ENCODE assay signal across 12 cellular contexts in the genomic region with DNA sequence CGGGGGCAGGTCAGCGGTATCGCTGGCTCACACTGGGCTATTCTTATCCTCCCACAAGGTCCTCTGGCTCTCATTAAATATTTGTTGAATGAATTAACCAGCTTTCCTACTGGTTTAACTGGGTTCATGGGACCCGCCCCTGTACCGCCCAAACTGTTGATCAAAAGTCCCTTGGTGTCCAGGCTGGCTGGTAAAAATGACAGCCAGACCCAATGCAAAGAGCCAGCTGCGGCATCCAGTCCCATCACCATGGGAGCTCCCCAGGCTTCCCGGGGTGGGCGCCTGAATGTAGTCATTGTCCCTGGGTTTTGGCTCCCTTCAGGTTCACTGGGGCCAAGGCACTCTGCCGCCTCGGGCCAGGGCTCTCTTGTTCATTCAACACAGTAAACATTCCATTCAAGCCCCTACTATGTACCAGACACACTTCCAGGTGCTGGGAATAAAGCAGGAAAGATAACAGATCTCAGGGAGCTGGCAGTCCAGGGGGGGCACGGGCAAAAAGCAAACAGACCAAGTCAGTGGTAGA. TPM values are rescaled to one million over a fixed set of nuclear protein-coding genes. Genes with fewer than 3 reads are reported as not detected.
DNase-seq lines count a peak whose midpoint lies in the region; FAIRE-seq and TF ChIP-seq lines count a peak whose summit lies in the region.
"Had no signal": no experiment of that assay in that cellular context is flagged by ENCODE, and none has a peak within 500 bp of the region (broad histone marks: within the 10 kb centered on the region; RNA-seq: fewer than 3 reads in every experiment).

No MANE protein-coding gene starts in this region.

- no peak for TF ChIP-seq EP300 in stomach (IDR thresholded peaks at IDR 0.05)

- peak overlapping the region; percentile 58 for H3K4me2 ChIP-seq in keratinocyte (ENCODE audit: control insufficient read depth, extremely low read depth, insufficient read depth, low read depth, low read length)

- H3K4me1 ChIP-seq in SJSA1 (replicated peaks) (peaks cover 33% of the 10 kb centered on the region), keratinocyte (ENCODE audit: control insufficient read depth, extremely low read depth, insufficient read depth, low read length) (peaks cover 33% of the 10 kb centered on the region), stomach (peaks cover 0 to 16% (median 10%) of the 10 kb centered on the region in 4 donors)

- H3K79me2 ChIP-seq in keratinocyte (ENCODE audit: control insufficient read depth, insufficient read depth, low read length): no peaks in the 10 kb centered on the region

- H3K4me3 ChIP-seq in SJSA1 (no peak overlapping the region), keratinocyte (ENCODE audit: control insufficient read depth in 2 of 3, extremely low read depth in 1 of 3, insufficient read depth in 2 of 3, low read depth in 1 of 3, low read length in 3 of 3) (no peak overlapping the region), stomach (no peak overlapping the region)
- H3K4me3 ChIP-seq: gastroesophageal sphincter, MG63 had no signal

- H3K27me3 ChIP-seq in SJSA1 (replicated peaks) (no peaks in the 10 kb centered on the region), keratinocyte (ENCODE audit: control insufficient read depth, extremely low read depth, insufficient read depth, low read length) (peaks cover 17% of the 10 kb centered on the region), stomach (no peaks in the 10 kb centered on the region)
- H3K27me3 ChIP-seq: gastroesophageal sphincter, MG63 had no signal

- peak; percentile 9 for FAIRE-seq in keratinocyte (lab: Jason Lieb, UNC)
- FAIRE-seq: H54 had no signal

- dilution Hi-C loops in keratinocyte (cut with MboI; ENCODE audit: extremely low pct_ligation_motif_present, low sequenced_read_pairs): no loop called here

- H3K9me3 ChIP-seq in SJSA1 (replicated peaks) (0 out of 2 replicates have a peak, but pooled peaks cover 3% of the 10 kb centered on the region), keratinocyte (ENCODE audit: control insufficient read depth, low read depth, low read length) (no peaks in the 10 kb centered on the region), stomach (no peaks in the 10 kb centered on the region)
- H3K9me3 ChIP-seq: gastroesophageal sphincter, MG63 had no signal

- H2AFZ ChIP-seq in keratinocyte (ENCODE audit: control insufficient read depth, low read length): no peak overlapping the region

- no peaks in the 10 kb centered on the region for H3K9me1 ChIP-seq in keratinocyte (ENCODE audit: control insufficient read depth, extremely low read depth, insufficient read depth, low read length)

- intact Hi-C loops in stomach (cut with DNase I; ENCODE audit: low total_unique reads): no loop called here

- no peak overlapping the region for H3K9ac ChIP-seq in keratinocyte (ENCODE audit: control insufficient read depth, extremely low read depth, insufficient read depth, low read length)

- H3K36me3 ChIP-seq in SJSA1 (no peaks in the 10 kb centered on the region), keratinocyte (ENCODE audit: control insufficient read depth in 2 of 2, extremely low read depth in 1 of 2, insufficient read depth in 2 of 2, low read length in 2 of 2) (no peaks in the 10 kb centered on the region), stomach (no peaks in the 10 kb centered on the region)
- H3K36me3 ChIP-seq: gastroesophageal sphincter, MG63 had no signal

- DNase-seq in HT-29 (ENCODE audit: low spot score) (peak; percentile 67), SJSA1 (ENCODE audit: low read depth in 1 of 2, low spot score in 2 of 2) (peak in 1 of 2 experiments; percentile 69), keratinocyte (ENCODE audit: low read depth, low spot score) (no peak), stomach (peak; percentile 32), NCI-H1694 treated with DMSO at 0.1 percent for 48 hours (lab: John Stamatoyannopoulos, UW) (no peak), LoVo (ENCODE audit: low spot score) (no peak), NCI-H1048 (lab: John Stamatoyannopoulos, UW) (no peak)
- no peak for DNase-seq in activated CD4-positive, alpha-beta T cell treated with anti-CD3 and anti-CD28 coated beads, Interleukin-2, amount 50 U/mL, for 4 hours
- DNase-seq: cortex of kidney had no signal

- H3K27ac ChIP-seq in SJSA1 (peak overlapping the region; percentile 31), keratinocyte (ENCODE audit: control insufficient read depth, insufficient read depth, low read length) (no peak overlapping the region), stomach (no peak overlapping the region)
- H3K27ac ChIP-seq: gastroesophageal sphincter had no signal

- no peak for TF ChIP-seq POLR2A in stomach (IDR thresholded peaks at IDR 0.05)

- TF ChIP-seq CTCF in keratinocyte (optimal IDR thresholded peaks at IDR 0.05 in 1 of 3, IDR thresholded peaks at IDR 0.05 in 1 of 3, conservative IDR thresholded peaks at IDR 0.05 in 1 of 3; ENCODE audit: extremely low read depth in 1 of 3, insufficient read depth in 2 of 3, low read length in 3 of 3) (no peak), stomach (IDR thresholded peaks at IDR 0.05) (no peak)

- 24 to 54% (median 35%) methylated on average over 11 of the region's 11 CpGs for WGBS in stomach, 5 donors

- no peaks in the 10 kb centered on the region for H4K20me1 ChIP-seq in keratinocyte (ENCODE audit: control insufficient read depth, extremely low read depth, insufficient read depth, low read length)

RNA-seq across cellular contexts. Expression of a gene that starts 11.7 kb away (rescaled TPM):
- total RNA-seq in HT-29 (2014; rRNA removed; shearing (Covaris generic)): 67.9 and 72.4 TPM in 2 replicates
- not detected in 2 replicates for total RNA-seq in SJSA1 (2014; rRNA removed; shearing (Covaris generic))
- 0.96 to 1.3 TPM (median 1.3 TPM) in 3 replicates for polyA plus RNA-seq in keratinocyte
- polyA plus RNA-seq in keratinocyte (2011; ENCODE audit: low read depth): 15.9 TPM
- polyA plus RNA-seq in keratinocyte (2011; cell fraction: cytosol; rRNA removed): 0.48 and 0.92 TPM in 2 replicates
- 3.1 and 3.8 TPM in 2 replicates for polyA plus RNA-seq in keratinocyte (2011; cell fraction: nucleus; rRNA removed)
- 2.7 and 28.4 TPM in 2 replicates for polyA plus RNA-seq in keratinocyte (2012; ENCODE audit: low replicate concordance)
- polyA minus RNA-seq in keratinocyte: 1.3 to 4.4 TPM (median 3.3 TPM) in 3 replicates
- polyA minus RNA-seq in keratinocyte (2011; cell fraction: cytosol; rRNA and poly(A)+ RNA removed): not detected
- 1.6 and 5.3 TPM in 2 replicates for polyA minus RNA-seq in keratinocyte (2011; cell fraction: nucleus; rRNA and poly(A)+ RNA removed)
- 100 to 1,000 TPM in 1 of 5 donors, 1 to 10 TPM in 3, not detected in 1; 1.8 to 141 (median 4.3) TPM for total RNA-seq in stomach
- polyA plus RNA-seq in stomach: 1 to 10 TPM in 2 of 3 donors, not detected in 1; 1.1 to 5.4 TPM

Comparison
In these comparisons a context has a peak if more than half of its experiments do, and no peak if none do; other contexts are left out.
1. DNase-seq: peak in HT-29 (single experiment) and stomach (single experiment); none in keratinocyte (single experiment), NCI-H1694 treated with DMSO at 0.1 percent for 48 hours (single experiment), LoVo (single experiment), NCI-H1048 (single experiment) and activated CD4-positive, alpha-beta T cell treated with anti-CD3 and anti-CD28 coated beads, Interleukin-2, amount 50 U/mL, for 4 hours (0 of 2).